In genomic region chr6:2768125-2768524, GRCh38 we compare ENCODE assay signal across 9 cellular contexts. TPM values are rescaled to one million over a fixed set of nuclear protein-coding genes. Genes with fewer than 3 reads are reported as not detected.
DNase-seq lines count a peak whose midpoint lies in the region; ATAC-seq and TF ChIP-seq lines count a peak whose summit lies in the region.
"Had no signal": no experiment of that assay in that cellular context is flagged by ENCODE, and none has a peak within 500 bp of the region (broad histone marks: within the 10 kb centered on the region; RNA-seq: fewer than 3 reads in every experiment).

No MANE protein-coding gene starts in this region.

- peaks cover 10% of the 10 kb centered on the region for H3F3A ChIP-seq in neural cell (ENCODE audit: insufficient read depth, low read length, poor library complexity, severe bottlenecking)

- H3K4me2 ChIP-seq in neural cell (ENCODE audit: low read length): peak overlapping the region; percentile 99

- TF ChIP-seq EP300 in neural cell (conservative IDR thresholded peaks at IDR 0.05; ENCODE audit: poor library complexity, severe bottlenecking): no peak

- H3K4me3 ChIP-seq in NB4 (ENCODE audit: low read depth, low read length) (peak overlapping the region; percentile 86), neural cell (ENCODE audit: low read length) (peak overlapping the region; percentile 79)

- CTCF ChIA-PET in Calu3 (lab: Charles Lee): interaction anchor here (1.2 kb wide), 1 partner anchor 164 kb away, joined by 3 read pairs; no protein-coding TSS in a partner anchor

- H3K9me3 Mint-ChIP-seq in Calu3 (ENCODE audit: low read depth, unreplicated experiment) (no peaks in the 10 kb centered on the region), chondrocyte (ENCODE audit: low read depth) (no peaks in the 10 kb centered on the region)

- H3K4me1 Mint-ChIP-seq in Calu3 (ENCODE audit: low read depth, unreplicated experiment) (peaks cover 9% of the 10 kb centered on the region), chondrocyte (ENCODE audit: low read depth) (peaks cover 55% of the 10 kb centered on the region)

- H3K27me3 ChIP-seq in neural cell (ENCODE audit: insufficient read depth, low read depth, low read length): no peaks in the 10 kb centered on the region

- H3K4me3 Mint-ChIP-seq in Calu3 (ENCODE audit: low read depth, unreplicated experiment): peak overlapping the region; percentile 74
- peak overlapping the region; percentile 76 for H3K4me3 Mint-ChIP-seq in chondrocyte (ENCODE audit: unreplicated experiment)

- H3K79me2 ChIP-seq in neural cell (replicated peaks; ENCODE audit: insufficient read depth, low read length): peaks cover 68% of the 10 kb centered on the region

- TF ChIP-seq POLR2A in NB4 (IDR thresholded peaks at IDR 0.05; ENCODE audit: extremely low read depth, insufficient read length): no peak

- H3K36me3 Mint-ChIP-seq in Calu3 (ENCODE audit: insufficient read depth, unreplicated experiment) (peaks cover 48% of the 10 kb centered on the region), chondrocyte (ENCODE audit: low read depth) (no peaks in the 10 kb centered on the region)

- H3K27ac ChIP-seq in neural cell (ENCODE audit: low read length): no peak overlapping the region

- peaks cover 4% of the 10 kb centered on the region for H4K20me1 ChIP-seq in neural cell (ENCODE audit: insufficient read depth)

- no peak for ATAC-seq in GM19035 (IDR thresholded peaks at IDR 0.05; ENCODE audit: unreplicated experiment)
- ATAC-seq: left lobe of liver had no signal

- no peak overlapping the region for H2AFZ ChIP-seq in neural cell (ENCODE audit: low read depth, low read length)

- no TSS peak for BruUV-seq in Calu3 (replicated peaks; lab: Mats Ljungman, UMichigan)

- no peak overlapping the region for H3K9ac ChIP-seq in neural cell (ENCODE audit: low read length)

- H3K27ac Mint-ChIP-seq in Calu3 (ENCODE audit: unreplicated experiment) (peak overlapping the region; percentile 47), chondrocyte (ENCODE audit: unreplicated experiment) (peak overlapping the region; percentile 67)

- TF ChIP-seq RAD21 in neural cell (conservative IDR thresholded peaks at IDR 0.05): no peak

- H3K36me3 ChIP-seq in neural cell (ENCODE audit: insufficient read depth, low read length): no peaks in the 10 kb centered on the region

- H3K9me3 ChIP-seq in neural cell (ENCODE audit: low read length): no peaks in the 10 kb centered on the region

- no peak for TF ChIP-seq CTCF in Calu3 (IDR thresholded peaks at IDR 0.05; ENCODE audit: unreplicated experiment)
- no peak for TF ChIP-seq CTCF in NB4 (IDR thresholded peaks at IDR 0.05; ENCODE audit: low read depth, low read length)
- TF ChIP-seq CTCF in chondrocyte (IDR thresholded peaks at IDR 0.05): no peak
- no peak for TF ChIP-seq CTCF in neural cell (IDR thresholded peaks at IDR 0.05; ENCODE audit: poor library complexity, severe bottlenecking)

- no peaks in the 10 kb centered on the region for H3K9me2 ChIP-seq in neural cell (ENCODE audit: insufficient read depth, low read length)

- H3K27me3 Mint-ChIP-seq in Calu3 (ENCODE audit: unreplicated experiment) (no peaks in the 10 kb centered on the region), chondrocyte (ENCODE audit: low read depth) (no peaks in the 10 kb centered on the region)

- intact Hi-C loops in Calu3 (cut with micrococcal nuclease; ENCODE audit: unreplicated experiment): no loop called here
- intact Hi-C loops in posterior cingulate gyrus (cut with DNase I): no loop called here

- DNase-seq in Calu3: no peak
- DNase-seq in NB4 (ENCODE audit: low read depth): no peak
- DNase-seq in chondrocyte (ENCODE audit: low spot score): no peak
- DNase-seq in posterior cingulate gyrus: no peak
- no peak for DNase-seq in NCI-H146 treated with DMSO at 0.1 percent for 48 hours (lab: John Stamatoyannopoulos, UW; ENCODE audit: unreplicated experiment)
- DNase-seq in NK-92 treated with Interleukin-12 subunit alpha and Interleukin-12 subunit beta, amount 100 ng/mL, for 24 hours (lab: John Stamatoyannopoulos, UW): no peak

TF ChIP-seq in neural cell, 6 proteins besides CTCF, POLR2A, EP300 and RAD21:
- TF ChIP-seq POLR2AphosphoS5 (IDR thresholded peaks at IDR 0.05) (no peak), TAF1 (IDR thresholded peaks at IDR 0.05; ENCODE audit: low read depth) (no peak), MXI1 (conservative IDR thresholded peaks at IDR 0.05; ENCODE audit: poor library complexity, severe bottlenecking) (no peak), SMC3 (conservative IDR thresholded peaks at IDR 0.05; ENCODE audit: poor library complexity) (no peak), EZH2 (IDR thresholded peaks at IDR 0.05; ENCODE audit: borderline replicate concordance, insufficient read depth, low read length, poor library complexity, severe bottlenecking) (no peak), REST (IDR thresholded peaks at IDR 0.05; ENCODE audit: borderline replicate concordance) (no peak)

RNA-seq across cellular contexts. Expression of gene WRNIP1, which starts 2.9 kb away (rescaled TPM):
- total RNA-seq in Calu3 (2022) (36.9 and 41.4 TPM in 2 replicates), chondrocyte (34.0 to 36.1 TPM (median 34.6 TPM) in 3 replicates)
- polyA plus RNA-seq in neural cell: 93.7 and 106 TPM in 2 replicates
- polyA minus RNA-seq in neural cell: 84.0 and 93.7 TPM in 2 replicates

RNA-seq across cellular contexts. Expression of gene MYLK4, which starts 17.4 kb away (rescaled TPM):
- 0.73 TPM in 2 replicates for total RNA-seq in Calu3 (2022)
- total RNA-seq in chondrocyte: 0.99 to 1.1 TPM (median 1.00 TPM) in 3 replicates
- 1.2 and 1.3 TPM in 2 replicates for polyA plus RNA-seq in neural cell
- polyA minus RNA-seq in neural cell: 1.4 and 1.5 TPM in 2 replicates
